Comparison of ENCODE assay signal across 8 cellular contexts in the genomic region with DNA sequence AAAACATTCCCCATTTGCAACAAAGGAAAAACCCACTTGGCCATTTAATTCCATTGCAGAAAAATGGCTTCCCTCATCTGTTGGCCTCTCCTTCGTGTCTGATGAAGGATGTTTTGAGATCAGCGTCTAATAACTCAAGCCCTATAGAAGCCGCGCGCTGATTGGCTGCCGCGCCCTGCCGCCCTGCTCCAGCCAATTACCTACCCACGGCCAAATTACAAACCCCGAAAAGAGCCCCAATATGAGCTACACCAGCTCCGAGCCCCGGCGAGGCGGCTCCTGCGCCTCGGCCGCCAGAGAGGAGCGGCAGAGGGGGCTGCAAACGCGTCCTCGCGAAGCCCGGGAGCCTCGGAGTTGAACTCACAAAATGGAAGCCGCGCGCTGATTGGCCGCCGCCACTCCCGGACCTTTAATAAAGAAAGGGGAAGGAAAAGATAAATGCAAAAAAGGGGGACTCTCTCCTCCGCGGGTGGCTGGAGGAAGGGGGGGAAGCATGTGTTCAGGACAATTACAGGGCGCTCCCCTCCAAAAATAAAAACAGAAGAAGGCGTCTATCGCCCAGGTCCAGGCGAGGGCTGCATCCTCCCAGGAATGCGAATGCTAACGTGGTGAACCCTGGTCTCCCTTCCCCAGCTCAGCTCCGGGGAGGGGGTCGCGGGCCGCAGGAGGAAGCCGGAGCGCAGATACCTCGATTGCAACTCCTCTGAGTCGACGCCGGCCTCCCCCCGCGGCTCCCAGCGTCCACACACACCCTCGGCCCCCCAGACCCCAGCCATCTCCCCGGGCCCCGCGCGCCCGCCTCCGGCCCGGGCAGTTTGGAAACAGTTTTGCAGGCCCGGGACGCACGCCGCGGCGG.
DNase-seq lines count a peak whose midpoint lies in the region; ATAC-seq and TF ChIP-seq lines count a peak whose summit lies in the region.

No MANE protein-coding gene starts in this region.

- POLR2A ChIA-PET in AG04449 (lab: Yijun Ruan, JAX) = interaction anchor here (0.8 to 4.5 kb wide), 5 partner anchors 8 to 275 kb away, joined by 3 to 27 read pairs (median 8); a partner anchor contains a TSS

- CTCF ChIA-PET in AG04449 (lab: Yijun Ruan, JAX) = interaction anchor here (31.1 to 32.5 kb wide), 2 partner anchors 3 to 16 kb away, joined by 1100 read pairs; a partner anchor contains a TSS

- ATAC-seq in HG03354 (IDR thresholded peaks at IDR 0.05; ENCODE audit: poor library complexity, severe bottlenecking, unreplicated experiment) = peak; percentile 47

- TF ChIP-seq CTCF in AG04449 (IDR thresholded peaks at IDR 0.05; ENCODE audit: insufficient read depth, low read length, missing control alignments) = no peak

- H3K4me3 ChIP-seq in AG04449 (ENCODE audit: low read depth, low read length) = peak overlapping the region; percentile 69

- DNase-seq in AG04449 (ENCODE audit: low read depth, low spot score) = peak; percentile 81
- DNase-seq in NCI-H510A (lab: John Stamatoyannopoulos, UW) = peak; percentile 95
- peak; percentile 78 for DNase-seq in activated CD4-positive, alpha-beta T cell treated with anti-CD3 and anti-CD28 coated beads for 1 hour
- peak; percentile 51 to 91 for DNase-seq in cerebellar nuclear complex (lab: John Stamatoyannopoulos, UW)
- DNase-seq in islet precursor cell = peak; percentile 97
- peak; percentile 71 to 82 for DNase-seq in stimulated activated CD4-positive, alpha-beta T cell treated with anti-CD3 and anti-CD28 coated beads, Interleukin-12 subunit alpha, Interleukin-12 subunit beta, amount 100 ng/mL, for 24 hours (ENCODE audit: low read depth in 2 of 2)

- in situ Hi-C loops in GM18951 (cut with MboI; ENCODE audit: low sequenced_read_pairs, unreplicated experiment) = no loop called here

- TF ChIP-seq POLR2A in GM18951 (IDR thresholded peaks at IDR 0.05; ENCODE audit: extremely low read depth, insufficient read depth, insufficient read length) = peak; percentile 77

Comparison
In these comparisons a context has a peak if more than half of its experiments do, and no peak if none do; other contexts are left out.
1. Peak in every context shown above with its lines: DNase-seq, ATAC-seq and H3K4me3 ChIP-seq.